Comparison of ENCODE assay signal across 8 cellular contexts in genomic region chr10:5890519-5890878, GRCh38. TPM values are rescaled to one million over a fixed set of nuclear protein-coding genes. Genes with fewer than 3 reads are reported as not detected.
DNase-seq lines count a peak whose midpoint lies in the region; TF ChIP-seq lines count a peak whose summit lies in the region.

No MANE protein-coding gene starts in this region.

- H3K9ac ChIP-seq in NT2/D1 (ENCODE audit: insufficient read length, low read depth) = peak overlapping the region; percentile 89

- TF ChIP-seq POLR2A in lower leg skin (IDR thresholded peaks at IDR 0.05) (no peak), stomach (IDR thresholded peaks at IDR 0.05) (no peak)

- CTCF ChIA-PET in HEK293 (lab: Yijun Ruan, JAX) = interaction anchor here (0.7 kb wide), 1 partner anchor 204 kb away, joined by 6 read pairs; no protein-coding TSS in a partner anchor

- H3K4me3 ChIP-seq in GM12864 (ENCODE audit: low read depth, low read length) (peak overlapping the region; percentile 86), HEK293 (ENCODE audit: low read depth, low read length) (peak overlapping the region; percentile 61), NT2/D1 (ENCODE audit: insufficient read length, low read depth) (peak overlapping the region; percentile 79), brain microvascular endothelial cell (ENCODE audit: low read depth, low read length) (peak overlapping the region; percentile 89), lower leg skin (ENCODE audit: low read depth, poor library complexity, severe bottlenecking) (peak overlapping the region; percentile 58), stomach (peak overlapping the region; percentile 80 to 96 (median 92))

- no peaks in the 10 kb centered on the region for H3K9me3 ChIP-seq in HEK293 (ENCODE audit: control insufficient read depth, insufficient read depth, low read depth, low read length)
- no peaks in the 10 kb centered on the region for H3K9me3 ChIP-seq in NT2/D1 (ENCODE audit: insufficient read depth, low read length)
- no peaks in the 10 kb centered on the region for H3K9me3 ChIP-seq in stomach

- H3K4me1 ChIP-seq in HEK293 (ENCODE audit: control insufficient read depth, insufficient read depth, low read length) = 0 out of 2 replicates have a peak, but pooled peaks cover 4% of the 10 kb centered on the region
- no peaks in the 10 kb centered on the region for H3K4me1 ChIP-seq in NT2/D1 (ENCODE audit: insufficient read depth, insufficient read length)
- peaks cover 42 to 72% (median 63%) of the 10 kb centered on the region in 4 donors for H3K4me1 ChIP-seq in stomach

- WGBS in lower leg skin, 2 donors = 0 to 1% methylated on average over 6 to 7 of the region's 28 CpGs
- WGBS in stomach, 5 donors = 0 to 1% (median 0%) methylated on average over 5 to 28 of the region's 28 CpGs

- no peak for TF ChIP-seq CTCF in GM12864 (IDR thresholded peaks at IDR 0.05; ENCODE audit: low read depth, low read length, missing control alignments)
- TF ChIP-seq CTCF in HEK293 (tag by site-specific recombination; IDR thresholded peaks at IDR 0.05) = no peak
- no peak for TF ChIP-seq CTCF in brain microvascular endothelial cell (IDR thresholded peaks at IDR 0.05; ENCODE audit: low read depth, low read length, missing control alignments)
- TF ChIP-seq CTCF in lower leg skin (IDR thresholded peaks at IDR 0.05) = no peak
- TF ChIP-seq CTCF in stomach (IDR thresholded peaks at IDR 0.05) = no peak

- TF ChIP-seq EP300 in stomach (IDR thresholded peaks at IDR 0.05) = no peak

- in situ Hi-C loops in brain microvascular endothelial cell (cut with HindIII; ENCODE audit: low pct_ligation_motif_present, low sequenced_read_pairs) = no loop called here

- DNase-seq in GM12864 (ENCODE audit: low read depth) (no peak), NT2/D1 (ENCODE audit: low read depth, low spot score) (no peak), brain microvascular endothelial cell (no peak), lower leg skin (ENCODE audit: low spot score in 2 of 2) (peak in 1 of 2 donors; percentile 86), stomach (no peak), KG1 (lab: John Stamatoyannopoulos, UW) (no peak), GF-D8 (lab: John Stamatoyannopoulos, UW) (no peak)

- POLR2A ChIA-PET in HEK293 (lab: Yijun Ruan, JAX) = interaction anchor here (0.5 to 2.1 kb wide), 16 partner anchors 10 to 1033 kb away, joined by 3 to 35 read pairs (median 6); partner anchors contain the start of genes ASB13, GDI2, PFKFB3 and TASOR2

- intact Hi-C loops in lower leg skin (cut with DNase I; ENCODE audit: low total_unique reads) (no loop called here), stomach (cut with DNase I; ENCODE audit: low total_unique reads) (no loop called here)

- H3K27me3 ChIP-seq in NT2/D1 (ENCODE audit: insufficient read depth, insufficient read length) = no peaks in the 10 kb centered on the region
- H3K27me3 ChIP-seq in brain microvascular endothelial cell (replicated peaks) = no peaks in the 10 kb centered on the region
- H3K27me3 ChIP-seq in stomach = no peaks in the 10 kb centered on the region

- H3K27ac ChIP-seq in HEK293 (ENCODE audit: extremely low read depth, low read depth, low read length) = peak overlapping the region; percentile 16; the same call in 1 of the 2 replicates
- peak overlapping the region; percentile 65 for H3K27ac ChIP-seq in brain microvascular endothelial cell
- H3K27ac ChIP-seq in stomach = peak overlapping the region; percentile 86 to 97 (median 90)

- H3K36me3 ChIP-seq in HEK293 (ENCODE audit: control insufficient read depth in 2 of 2, insufficient read depth in 1 of 2, low read length in 2 of 2) (peaks cover 13 to 53% of the 10 kb centered on the region in 2 experiments), NT2/D1 (ENCODE audit: insufficient read depth, insufficient read length, low read length) (peaks cover 56% of the 10 kb centered on the region), brain microvascular endothelial cell (replicated peaks) (peaks cover 10% of the 10 kb centered on the region), stomach (peaks cover 0 to 26% (median 21%) of the 10 kb centered on the region in 4 donors)

TF ChIP-seq in HEK293, 187 proteins besides CTCF, POLR2A, EP300 and RAD21 (continues in another document):
- TF ChIP-seq ZBTB20 (tag by site-specific recombination; IDR thresholded peaks at IDR 0.05) (no peak), GLI4 (tag by site-specific recombination; IDR thresholded peaks at IDR 0.05) (no peak), HIC1 (tag by site-specific recombination; IDR thresholded peaks at IDR 0.05) (peak; percentile 58; the same call in 1 of the 2 replicates), ZFP3 (tag by site-specific recombination; IDR thresholded peaks at IDR 0.05; ENCODE audit: low read depth) (no peak), MYNN (tag by site-specific recombination; IDR thresholded peaks at IDR 0.05; ENCODE audit: borderline replicate concordance) (no peak), ZIC2 (tag by site-specific recombination; IDR thresholded peaks at IDR 0.05) (peak; percentile 36), REST (tag by site-specific recombination; IDR thresholded peaks at IDR 0.05) (no peak), ZEB2 (tag by site-specific recombination; IDR thresholded peaks at IDR 0.05) (0 out of 2 replicates have a peak, but pooled peaks have one; percentile 12), ZBTB17 (tag by site-specific recombination; IDR thresholded peaks at IDR 0.05) (no peak), GLIS1 (tag by site-specific recombination; IDR thresholded peaks at IDR 0.05) (peak; percentile 92), ZNF248 (tag by site-specific recombination; IDR thresholded peaks at IDR 0.05) (no peak), ZNF76 (tag by site-specific recombination; IDR thresholded peaks at IDR 0.05; ENCODE audit: borderline replicate concordance, low read depth) (no peak; the same call in 1 of the 2 replicates), PBX3 (CRISPR knock-in tag; IDR thresholded peaks at IDR 0.05) (no peak), HOXC10 (CRISPR knock-in tag; IDR thresholded peaks at IDR 0.05) (no peak), ZNF792 (tag by site-specific recombination; IDR thresholded peaks at IDR 0.05) (no peak), ZNF623 (tag by site-specific recombination; IDR thresholded peaks at IDR 0.05) (no peak), KLF1 (tag by site-specific recombination; IDR thresholded peaks at IDR 0.05) (no peak), KLF8 (tag by site-specific recombination; IDR thresholded peaks at IDR 0.05) (no peak)

RNA-seq across cellular contexts. Expression of gene FBH1, which starts 0.5 kb away (rescaled TPM):
- total RNA-seq in lower leg skin = 100 to 1,000 TPM in 1 of 4 donors, 10 to 100 TPM in 3; 76.0 to 100 (median 92.2) TPM
- 100 to 1,000 TPM in 3 of 5 donors, 10 to 100 TPM in 2; 42.6 to 192 (median 110) TPM for total RNA-seq in stomach
- 10 to 100 TPM; 38.4 to 51.4 (median 40.3) TPM for polyA plus RNA-seq in stomach

RNA-seq across cellular contexts. Expression of gene ANKRD16, which starts 0.8 kb away (rescaled TPM):
- total RNA-seq in lower leg skin (10 to 100 TPM in 3 of 4 donors, 1 to 10 TPM in 1; 9.0 to 23.3 (median 16.6) TPM), stomach (100 to 1,000 TPM in 2 of 5 donors, 1 to 10 TPM in 3; 2.2 to 233 (median 8.4) TPM)
- polyA plus RNA-seq in stomach = 1 to 10 TPM; 5.1 to 8.7 (median 7.0) TPM

Comparison
In these comparisons a context has a peak if more than half of its experiments do, and no peak if none do; other contexts are left out.
1. H3K27ac ChIP-seq: peak in every context shown above with its lines; median percentile 90 in stomach; 65 in brain microvascular endothelial cell; 16 in HEK293.